ENCODE assay signal across 1 cellular context in the genomic region with DNA sequence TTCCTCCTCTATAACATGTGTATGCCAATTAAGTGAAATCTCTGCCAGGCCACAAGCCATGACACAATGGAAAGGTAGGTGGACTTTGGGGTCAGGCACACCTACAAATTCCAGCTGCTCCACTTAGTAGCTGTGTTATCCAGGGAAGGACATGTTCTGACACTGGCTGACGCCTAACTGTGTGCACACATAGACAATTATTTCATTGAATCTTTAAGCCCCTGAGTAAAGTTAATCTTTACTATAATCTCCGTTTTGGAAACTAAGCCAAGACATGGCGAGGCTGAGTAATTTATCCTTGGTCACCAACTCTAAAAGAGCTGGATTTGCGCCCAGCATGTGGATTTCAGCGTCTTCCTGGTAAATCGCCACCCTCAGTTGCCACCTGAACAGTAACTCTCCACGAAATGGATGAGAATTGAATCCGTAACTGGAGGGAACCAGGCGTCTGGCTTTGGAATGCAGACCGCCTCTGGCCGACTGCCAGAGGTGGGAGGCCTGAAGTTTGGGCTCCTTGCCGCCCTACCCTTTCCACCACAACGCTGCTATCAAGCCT.
TF ChIP-seq lines count a peak whose summit lies in the region.

No MANE protein-coding gene starts in this region.

TF ChIP-seq in IMR-90, 13 proteins besides CTCF, POLR2A, EP300 and RAD21 (continued from another document):
- TF ChIP-seq, protein P1, sequence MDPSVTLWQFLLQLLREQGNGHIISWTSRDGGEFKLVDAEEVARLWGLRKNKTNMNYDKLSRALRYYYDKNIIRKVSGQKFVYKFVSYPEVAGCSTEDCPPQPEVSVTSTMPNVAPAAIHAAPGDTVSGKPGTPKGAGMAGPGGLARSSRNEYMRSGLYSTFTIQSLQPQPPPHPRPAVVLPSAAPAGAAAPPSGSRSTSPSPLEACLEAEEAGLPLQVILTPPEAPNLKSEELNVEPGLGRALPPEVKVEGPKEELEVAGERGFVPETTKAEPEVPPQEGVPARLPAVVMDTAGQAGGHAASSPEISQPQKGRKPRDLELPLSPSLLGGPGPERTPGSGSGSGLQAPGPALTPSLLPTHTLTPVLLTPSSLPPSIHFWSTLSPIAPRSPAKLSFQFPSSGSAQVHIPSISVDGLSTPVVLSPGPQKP (IDR thresholded peaks at IDR 0.05; ENCODE audit: borderline replicate concordance, low read depth, low read length), result no peak
